ENCODE assay signal across 8 cellular contexts in the genomic region with DNA sequence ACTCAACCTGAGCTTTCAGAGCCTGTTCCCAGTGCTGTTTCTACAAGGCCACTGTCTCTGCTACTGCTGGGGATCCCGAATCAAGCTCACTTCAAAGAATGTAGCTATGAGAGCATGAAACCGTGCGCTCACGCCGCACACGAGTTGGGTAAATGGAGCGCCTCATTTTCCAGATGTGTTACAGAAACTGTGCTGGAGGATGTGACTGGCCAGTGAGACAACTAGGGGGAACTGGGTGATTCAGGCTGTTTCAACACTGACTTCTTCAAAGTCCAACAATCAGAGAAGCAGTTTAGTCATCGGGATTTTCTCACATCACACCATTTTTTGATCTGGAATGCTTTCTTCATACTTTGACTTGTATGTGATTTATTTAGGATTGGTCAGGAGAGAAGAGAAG. TPM values are rescaled to one million over a fixed set of nuclear protein-coding genes. Genes with fewer than 3 reads are reported as not detected.
DNase-seq lines count a peak whose midpoint lies in the region; ATAC-seq and TF ChIP-seq lines count a peak whose summit lies in the region.

No MANE protein-coding gene starts in this region.

- H3K36me3 ChIP-seq in adrenal gland (replicated peaks in 1 of 2) (no peaks in the 10 kb centered on the region), kidney epithelial cell (ENCODE audit: control insufficient read depth, insufficient read depth, low read length) (no peaks in the 10 kb centered on the region)

- 45 to 72% (median 51%) methylated on average over 8 of the region's 8 CpGs for WGBS in adrenal gland, 4 donors

- DNase-seq in activated T-cell treated with anti-CD3 and anti-CD28 coated beads for 48 hours (ENCODE audit: low read depth) (peak; percentile 47), adrenal gland (peak in 6 of 7 donors; percentile 58 to 76 (median 70)), kidney epithelial cell (ENCODE audit: low read depth) (peak; percentile 79), ecto neural progenitor cell (ENCODE audit: low spot score) (no peak), HK-2 (ENCODE audit: unreplicated experiment) (no peak)
- no peak for DNase-seq in activated T-cell treated with anti-CD3 and anti-CD28 coated beads, Interleukin-2, amount 50 U/mL, for 1 hour
- DNase-seq in stimulated activated CD4-positive, alpha-beta T cell treated with anti-CD3 and anti-CD28 coated beads, Interleukin-2, amount 100 ng/mL, for 24 hours, result peak; percentile 45 to 57

- no peak for ATAC-seq in HG02938 (IDR thresholded peaks at IDR 0.05; ENCODE audit: unreplicated experiment)

- no peaks in the 10 kb centered on the region for H3K9me3 ChIP-seq in adrenal gland (replicated peaks in 1 of 3)

- TF ChIP-seq POLR2A in adrenal gland (IDR thresholded peaks at IDR 0.05), result no peak

- H3K27me3 ChIP-seq in adrenal gland (no peaks in the 10 kb centered on the region), kidney epithelial cell (ENCODE audit: control insufficient read depth, insufficient read depth, low read length) (no peaks in the 10 kb centered on the region)

- peak overlapping the region in 4 of 5 donors; percentile 58 to 96 (median 66) for H3K27ac ChIP-seq in adrenal gland

- H3K4me1 ChIP-seq in adrenal gland (replicated peaks in 1 of 2), result peaks cover 21 to 32% of the 10 kb centered on the region in 2 donors

- H3K4me3 ChIP-seq in adrenal gland (no peak overlapping the region), kidney epithelial cell (ENCODE audit: low read depth, low read length) (no peak overlapping the region)

- no peak for TF ChIP-seq CTCF in adrenal gland (IDR thresholded peaks at IDR 0.05)
- no peak for TF ChIP-seq CTCF in kidney epithelial cell (IDR thresholded peaks at IDR 0.05; ENCODE audit: insufficient read depth, low read length, poor library complexity, severe bottlenecking)

- intact Hi-C loops in adrenal gland (cut with DNase I), result no loop called here

RNA-seq across cellular contexts. Expression of gene ZNF710, which starts 3.5 kb away (rescaled TPM):
- total RNA-seq in adrenal gland (10 to 100 TPM in 7 of 8 donors, 1 to 10 TPM in 1; 4.1 to 23.1 (median 15.5) TPM), kidney epithelial cell (25.4 and 26.8 TPM in 2 replicates)
- polyA plus RNA-seq in adrenal gland, result 10 to 100 TPM in 2 of 3 donors, 1 to 10 TPM in 1; 7.4 to 59.0 (median 32.2) TPM

Comparison
In these comparisons a context has a peak if more than half of its experiments do, and no peak if none do; other contexts are left out.
1. DNase-seq: peak in activated T-cell treated with anti-CD3 and anti-CD28 coated beads for 48 hours (single experiment), adrenal gland (6 of 7), kidney epithelial cell (single experiment) and stimulated activated CD4-positive, alpha-beta T cell treated with anti-CD3 and anti-CD28 coated beads, Interleukin-2, amount 100 ng/mL, for 24 hours (2 of 2); none in activated T-cell treated with anti-CD3 and anti-CD28 coated beads, Interleukin-2, amount 50 U/mL, for 1 hour (single experiment), ecto neural progenitor cell (single experiment) and HK-2 (single experiment).